ENCODE assay signal across 12 cellular contexts in genomic region chr6:10534418-10534760, GRCh38. TPM values are rescaled to one million over a fixed set of nuclear protein-coding genes. Genes with fewer than 3 reads are reported as not detected.
DNase-seq lines count a peak whose midpoint lies in the region; ATAC-seq, FAIRE-seq and TF ChIP-seq lines count a peak whose summit lies in the region.
"Had no signal": no experiment of that assay in that cellular context is flagged by ENCODE, and none has a peak within 500 bp of the region (broad histone marks: within the 10 kb centered on the region; RNA-seq: fewer than 3 reads in every experiment).

No MANE protein-coding gene starts in this region.

- H3K27ac Mint-ChIP-seq in CD14-positive monocyte = peak overlapping the region; percentile 85 to 98 (median 96)
- H3K27ac Mint-ChIP-seq: activated T-helper 17 cell treated with anti-CD3 and anti-CD28 coated beads, Interleukin-2, amount 50 U/mL, for 72 hours had no signal

- DNase-seq in CD14-positive monocyte (ENCODE audit: low spot score) (no peak), GM13977 (ENCODE audit: low spot score) (no peak), H54 (ENCODE audit: insufficient read length, low spot score) (no peak), dorsolateral prefrontal cortex (no peak), NCI-H2029 treated with DMSO at 0.1 percent for 48 hours (lab: John Stamatoyannopoulos, UW) (no peak)
- DNase-seq: left ventricle myocardium superior, NCI-H1436 had no signal

- peaks cover 83% of the 10 kb centered on the region for H3K4me1 Mint-ChIP-seq in CD14-positive monocyte

- in situ Hi-C loops in GM13977 (cut with MboI; ENCODE audit: low pct_unique_long_range_greater_than_20kb, low sequenced_read_pairs, unreplicated experiment) = no loop called here

- no peaks in the 10 kb centered on the region for H3K27me3 Mint-ChIP-seq in CD14-positive monocyte (ENCODE audit: low read depth in 3 of 3)
- H3K27me3 Mint-ChIP-seq: activated T-helper 17 cell treated with anti-CD3 and anti-CD28 coated beads, Interleukin-2, amount 50 U/mL, for 72 hours had no signal

- no peak for FAIRE-seq in H54 (lab: Jason Lieb, UNC)
- FAIRE-seq: frontal cortex had no signal

- no peaks in the 10 kb centered on the region for H3K9me3 Mint-ChIP-seq in CD14-positive monocyte
- H3K9me3 Mint-ChIP-seq: activated T-helper 17 cell treated with anti-CD3 and anti-CD28 coated beads, Interleukin-2, amount 50 U/mL, for 72 hours had no signal

- no peaks in the 10 kb centered on the region for H3K27me3 ChIP-seq in dorsolateral prefrontal cortex

- H3K36me3 Mint-ChIP-seq in CD14-positive monocyte = peaks cover 1 to 9% of the 10 kb centered on the region in 2 donors

- H3K4me3 ChIP-seq in dorsolateral prefrontal cortex = no peak overlapping the region

- H3K4me3 Mint-ChIP-seq in CD14-positive monocyte = peak overlapping the region; percentile 16 to 74
- H3K4me3 Mint-ChIP-seq: activated T-helper 17 cell treated with anti-CD3 and anti-CD28 coated beads, Interleukin-2, amount 50 U/mL, for 72 hours had no signal

- peak; percentile 28 for ATAC-seq in GM18909 (IDR thresholded peaks at IDR 0.05; ENCODE audit: poor library complexity, unreplicated experiment)
- ATAC-seq in HG02759 (IDR thresholded peaks at IDR 0.05; ENCODE audit: unreplicated experiment) = peak; percentile 33
- ATAC-seq in HG03571 (IDR thresholded peaks at IDR 0.05; ENCODE audit: unreplicated experiment) = peak; percentile 13
- ATAC-seq: left ventricle myocardium superior had no signal

- intact Hi-C loops in CD14-positive monocyte (cut with micrococcal nuclease) = loop anchor here (2.0 to 10.0 kb wide), 4 partner anchors 14 to 103 kb away; partner anchors contain the start of gene GCNT2 (in 1 of the 2)
- intact Hi-C loops in dorsolateral prefrontal cortex (cut with DNase I) = no loop called here

- TF ChIP-seq CTCF in CD14-positive monocyte (IDR thresholded peaks at IDR 0.05) (no peak), GM13977 (IDR thresholded peaks at IDR 0.05; ENCODE audit: extremely low read depth, insufficient read depth, missing control alignments) (no peak), dorsolateral prefrontal cortex (IDR thresholded peaks at IDR 0.05 in 54 of 56, conservative IDR thresholded peaks at IDR 0.05 in 2 of 56; ENCODE audit: low read depth in 1 of 56, partially characterized antibody in 56 of 56) (no peak)

- no peak for TF ChIP-seq POLR2A in H54 (IDR thresholded peaks at IDR 0.05; ENCODE audit: low read depth, low read length)

- no peak overlapping the region for H3K27ac ChIP-seq in dorsolateral prefrontal cortex

RNA-seq across cellular contexts. Expression of gene GCNT2, which starts 13.2 kb away (rescaled TPM):
- polyA plus RNA-seq in CD14-positive monocyte = 1 to 10 TPM; 3.5 to 4.3 TPM
- 1 to 10 TPM; 1.4 to 8.0 (median 3.3) TPM for total RNA-seq in dorsolateral prefrontal cortex

Comparison
In these comparisons a context has a peak if more than half of its experiments do, and no peak if none do; other contexts are left out.
1. intact Hi-C loops: an anchor here in CD14-positive monocyte (2.0 to 10.0 kb wide); none called in dorsolateral prefrontal cortex.